Comparison of ENCODE assay signal across 16 cellular contexts in the genomic region with DNA sequence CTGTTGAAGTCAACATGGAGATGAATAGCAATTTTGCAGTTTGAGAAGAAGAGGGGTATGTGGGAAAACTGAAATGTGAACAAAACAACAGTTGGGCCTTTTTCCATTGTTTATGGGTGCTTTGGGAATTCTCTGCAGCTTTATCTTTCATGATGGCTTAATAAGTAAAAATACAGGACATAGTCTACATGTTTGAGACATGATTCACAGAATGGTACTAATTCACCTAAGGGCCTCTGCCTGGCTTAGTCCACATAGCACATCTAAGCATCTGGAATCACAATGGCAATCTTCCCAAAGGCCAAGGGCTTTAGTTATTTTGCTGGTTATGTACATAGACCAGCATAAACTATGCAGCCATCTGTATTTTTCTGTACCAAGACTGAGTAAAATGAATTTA.
A peak's percentile ranks its signal among the peaks of the same experiment; 100 is the strongest.
DNase-seq lines count a peak whose midpoint lies in the region; ATAC-seq, FAIRE-seq and TF ChIP-seq lines count a peak whose summit lies in the region.
"Had no signal": no experiment of that assay in that cellular context is flagged by ENCODE, and none has a peak within 500 bp of the region (broad histone marks: within the 10 kb centered on the region; RNA-seq: fewer than 3 reads in every experiment).

No MANE protein-coding gene starts in this region.

- H3K9me3 ChIP-seq in osteoblast (ENCODE audit: low read depth, low read length) (no peaks in the 10 kb centered on the region), Caco-2 (no peaks in the 10 kb centered on the region)

- no peak overlapping the region for H3K4me2 ChIP-seq in osteoblast (ENCODE audit: insufficient read depth, low read length)

- no peaks in the 10 kb centered on the region for H3K36me3 Mint-ChIP-seq in Caco-2 (ENCODE audit: insufficient read depth, unreplicated experiment)
- H3K36me3 Mint-ChIP-seq in immature natural killer cell: peaks cover 0 to 3% (median 0%) of the 10 kb centered on the region in 3 donors
- H3K36me3 Mint-ChIP-seq: CD4-positive, alpha-beta memory T cell; mesothelial cell of epicardium had no signal

- no TSS peak for BruUV-seq in Caco-2 (replicated peaks; lab: Mats Ljungman, UMichigan)

- H3K36me3 ChIP-seq in osteoblast (ENCODE audit: insufficient read depth, low read length): no peaks in the 10 kb centered on the region
- no peaks in the 10 kb centered on the region for H3K36me3 ChIP-seq in Caco-2 (ENCODE audit: control insufficient read depth, insufficient read depth, low read length)

- H3K4me1 ChIP-seq in osteoblast (ENCODE audit: insufficient read depth, low read length): peaks cover 8% of the 10 kb centered on the region
- H3K4me1 ChIP-seq in Caco-2: no peaks in the 10 kb centered on the region

- H3K27me3 Mint-ChIP-seq in Caco-2 (ENCODE audit: insufficient read depth, unreplicated experiment) (peaks cover 5% of the 10 kb centered on the region), immature natural killer cell (ENCODE audit: low read depth in 3 of 3) (peaks cover 0 to 3% (median 0%) of the 10 kb centered on the region in 3 donors)
- H3K27me3 Mint-ChIP-seq: activated T-cell treated with anti-CD3 and anti-CD28 coated beads, Interleukin-2, amount 50 U/mL, for 24 hours; CD4-positive, alpha-beta memory T cell had no signal

- H3K27ac ChIP-seq in osteoblast (ENCODE audit: low read depth, low read length): no peak overlapping the region

- no peak overlapping the region for H3K4me3 Mint-ChIP-seq in Caco-2 (ENCODE audit: unreplicated experiment)
- H3K4me3 Mint-ChIP-seq in immature natural killer cell: no peak overlapping the region
- H3K4me3 Mint-ChIP-seq: activated T-cell treated with anti-CD3 and anti-CD28 coated beads, Interleukin-2, amount 50 U/mL, for 24 hours; CD4-positive, alpha-beta memory T cell; mesothelial cell of epicardium had no signal

- no peak for FAIRE-seq in GM12892 (lab: Jason Lieb, UNC)

- H3K79me2 ChIP-seq in osteoblast (ENCODE audit: insufficient read depth, low read length): no peaks in the 10 kb centered on the region

- H3K27ac Mint-ChIP-seq in Caco-2 (ENCODE audit: unreplicated experiment) (no peak overlapping the region), immature natural killer cell (no peak overlapping the region)
- H3K27ac Mint-ChIP-seq: activated T-cell treated with anti-CD3 and anti-CD28 coated beads, Interleukin-2, amount 50 U/mL, for 24 hours; CD4-positive, alpha-beta memory T cell; mesothelial cell of epicardium had no signal

- H3K4me1 Mint-ChIP-seq in Caco-2 (ENCODE audit: low read depth, unreplicated experiment) (no peaks in the 10 kb centered on the region), immature natural killer cell (no peaks in the 10 kb centered on the region)
- H3K4me1 Mint-ChIP-seq: CD4-positive, alpha-beta memory T cell had no signal

- no peak for TF ChIP-seq POLR2A in GM12892 (IDR thresholded peaks at IDR 0.05; ENCODE audit: low read depth, low read length)

- in situ Hi-C loops in Caki2 (cut with HindIII; ENCODE audit: low pct_unique_long_range_greater_than_20kb, low sequenced_read_pairs): no loop called here

- intact Hi-C loops in Caco-2 (cut with micrococcal nuclease; ENCODE audit: unreplicated experiment): no loop called here

- ATAC-seq in HG03521 (IDR thresholded peaks at IDR 0.05; ENCODE audit: unreplicated experiment): no peak
- ATAC-seq: activated CD4-positive, CD25-positive, alpha-beta regulatory T cell treated with anti-CD3 and anti-CD28 coated beads, Interleukin-2, amount 50 U/mL, for 24 hours had no signal

- H2AFZ ChIP-seq in osteoblast (ENCODE audit: low read length): no peak overlapping the region

- DNase-seq in Caki2 (ENCODE audit: low read depth) (peak; percentile 51), NCI-H69 (lab: John Stamatoyannopoulos, UW) (peak; percentile 14), dermis blood vessel endothelial cell (peak; percentile 0), osteoblast (ENCODE audit: insufficient read length, low spot score, missing footprints) (peak; percentile 30), GM12892 (ENCODE audit: insufficient read length) (no peak), Caco-2 (no peak), immature natural killer cell (no peak)
- DNase-seq: activated T-cell treated with anti-CD3 and anti-CD28 coated beads, Interleukin-2, amount 50 U/mL, for 24 hours; aorta; CD4-positive, alpha-beta memory T cell; Kasumi-1; NCI-H2171 treated with DMSO at 0.1 percent for 48 hours; stimulated activated CD4-positive, alpha-beta T cell treated with anti-CD3 and anti-CD28 coated beads, Interleukin-1b, Interleukin-23, amount 100 ng/mL, for 48 hours had no signal

- CTCF ChIA-PET in Caco-2 (lab: Charles Lee): no interaction called here

- TF ChIP-seq CTCF in osteoblast (IDR thresholded peaks at IDR 0.05; ENCODE audit: extremely low read depth, low read depth, low read length): no peak
- TF ChIP-seq CTCF in Caco-2 (IDR thresholded peaks at IDR 0.05; ENCODE audit: insufficient read depth in 1 of 2, low read depth in 1 of 2, low read length in 1 of 2, severe bottlenecking in 1 of 2, unreplicated experiment in 1 of 2): no peak

- H3K4me3 ChIP-seq in osteoblast (ENCODE audit: insufficient read depth, low read length) (no peak overlapping the region), Caco-2 (ENCODE audit: low read depth, low read length) (no peak overlapping the region)

- POLR2A ChIA-PET in Caco-2 (lab: Charles Lee): no interaction called here

- H3K27me3 ChIP-seq in osteoblast (ENCODE audit: insufficient read depth, low read length): no peaks in the 10 kb centered on the region
- no peaks in the 10 kb centered on the region for H3K27me3 ChIP-seq in Caco-2 (replicated peaks; ENCODE audit: control insufficient read depth, insufficient read depth, low read length)

- no peaks in the 10 kb centered on the region for H4K20me1 ChIP-seq in osteoblast (ENCODE audit: insufficient read depth, low read length)

- H3K9me3 Mint-ChIP-seq in Caco-2 (ENCODE audit: unreplicated experiment) (no peaks in the 10 kb centered on the region), immature natural killer cell (peaks cover 4 to 59% (median 22%) of the 10 kb centered on the region in 6 donors)

Comparison
In these comparisons a context has a peak if more than half of its experiments do, and no peak if none do; other contexts are left out.
1. DNase-seq: peak in Caki2 (single experiment), NCI-H69 (single experiment), dermis blood vessel endothelial cell (single experiment) and osteoblast (single experiment); none in GM12892 (single experiment), Caco-2 (0 of 2) and immature natural killer cell (0 of 3).